In the genomic region with DNA sequence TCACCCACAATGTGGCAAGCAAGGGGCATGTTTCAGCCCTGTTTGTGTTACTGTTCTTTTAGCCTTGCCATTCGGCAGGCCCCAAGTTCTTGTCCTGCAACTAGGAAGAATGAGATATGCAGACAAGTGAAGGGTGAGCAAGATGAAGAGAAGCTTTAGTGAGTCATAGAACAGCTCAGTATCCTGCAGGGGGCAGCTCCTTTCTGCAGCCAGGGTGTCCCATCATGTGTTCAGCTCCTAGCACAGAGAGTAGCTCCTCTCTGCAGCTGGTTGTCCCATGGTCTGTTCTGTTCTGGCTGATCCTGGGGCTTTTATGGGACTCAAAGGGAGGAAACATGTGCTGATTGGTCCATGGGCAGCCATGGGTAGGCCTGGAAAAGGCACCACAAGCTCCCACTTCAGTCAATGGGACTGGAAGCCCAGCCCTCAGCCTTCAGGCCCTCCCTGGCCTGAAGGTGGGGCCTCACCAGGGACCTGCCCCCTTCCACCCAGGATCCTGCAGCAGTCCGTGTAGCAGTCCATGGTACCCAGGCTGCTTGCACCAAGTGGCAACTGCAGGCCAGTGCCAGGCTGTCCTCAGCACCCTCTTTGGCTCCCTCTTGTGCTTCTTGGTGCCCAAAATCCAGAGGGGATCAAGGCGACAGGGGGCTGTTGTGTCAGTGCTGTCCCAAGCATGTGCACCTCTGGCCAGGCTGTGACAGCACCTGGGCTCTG, we compare ENCODE assay signal across 16 cellular contexts.
DNase-seq lines count a peak whose midpoint lies in the region; ATAC-seq and TF ChIP-seq lines count a peak whose summit lies in the region.
"Had no signal": no experiment of that assay in that cellular context is flagged by ENCODE, and none has a peak within 500 bp of the region (broad histone marks: within the 10 kb centered on the region; RNA-seq: fewer than 3 reads in every experiment).

No MANE protein-coding gene starts in this region.

- H3K4me3 Mint-ChIP-seq in chondrocyte (ENCODE audit: unreplicated experiment): no peak overlapping the region
- H3K4me3 Mint-ChIP-seq: CD4-positive, CD25-positive, alpha-beta regulatory T cell; central memory CD8-positive, alpha-beta T cell; nephron progenitor cell had no signal

- peaks cover 2% of the 10 kb centered on the region for H3K36me3 Mint-ChIP-seq in chondrocyte (ENCODE audit: low read depth)
- H3K36me3 Mint-ChIP-seq: activated naive CD4-positive, alpha-beta T cell treated with anti-CD3 and anti-CD28 coated beads, Interleukin-2, amount 50 U/mL, for 72 hours; CD4-positive, CD25-positive, alpha-beta regulatory T cell had no signal

- H3K27me3 Mint-ChIP-seq in chondrocyte (ENCODE audit: low read depth): no peaks in the 10 kb centered on the region
- H3K27me3 Mint-ChIP-seq: CD4-positive, CD25-positive, alpha-beta regulatory T cell; central memory CD8-positive, alpha-beta T cell had no signal

- DNase-seq in DMS 273 (lab: John Stamatoyannopoulos, UW; ENCODE audit: unreplicated experiment) (peak; percentile 12), DMS 273 treated with DMSO at 0.1 percent for 48 hours (lab: John Stamatoyannopoulos, UW) (no peak), NB4 (ENCODE audit: low read depth) (peak; percentile 15), chondrocyte (ENCODE audit: low spot score) (peak; percentile 61), renal cortical epithelial cell (ENCODE audit: low read depth) (peak; percentile 4)
- no peak for DNase-seq in stimulated activated CD4-positive, alpha-beta T cell treated with anti-CD3 and anti-CD28 coated beads, Interleukin-1b, Interleukin-23, amount 100 ng/mL, for 48 hours
- no peak for DNase-seq in stimulated activated CD4-positive, alpha-beta T cell treated with anti-CD3 and anti-CD28 coated beads, Interleukin-15, amount 100 ng/mL, for 24 hours
- DNase-seq: CD4-positive, CD25-positive, alpha-beta regulatory T cell; NCI-H187; nephron progenitor cell; SIG-M5 had no signal

- H3K27ac Mint-ChIP-seq in chondrocyte (ENCODE audit: unreplicated experiment): no peak overlapping the region
- H3K27ac Mint-ChIP-seq: activated naive CD4-positive, alpha-beta T cell treated with anti-CD3 and anti-CD28 coated beads, Interleukin-2, amount 50 U/mL, for 72 hours; CD4-positive, CD25-positive, alpha-beta regulatory T cell; nephron progenitor cell had no signal

- H3K4me1 Mint-ChIP-seq in chondrocyte (ENCODE audit: low read depth): no peaks in the 10 kb centered on the region
- H3K4me1 Mint-ChIP-seq: CD4-positive, CD25-positive, alpha-beta regulatory T cell; central memory CD8-positive, alpha-beta T cell; nephron progenitor cell had no signal

- H3K9me3 Mint-ChIP-seq in chondrocyte (ENCODE audit: low read depth): peaks cover 10% of the 10 kb centered on the region
- H3K9me3 Mint-ChIP-seq: central memory CD8-positive, alpha-beta T cell had no signal

- no peak for TF ChIP-seq POLR2A in NB4 (IDR thresholded peaks at IDR 0.05; ENCODE audit: extremely low read depth, insufficient read length)

- ATAC-seq in HG03469 (IDR thresholded peaks at IDR 0.05; ENCODE audit: unreplicated experiment): no peak
- ATAC-seq: left lung had no signal

- H3K4me3 ChIP-seq in NB4 (ENCODE audit: low read depth, low read length): no peak overlapping the region
- H3K4me3 ChIP-seq: heart right ventricle, left lung had no signal

- TF ChIP-seq CTCF in NB4 (IDR thresholded peaks at IDR 0.05; ENCODE audit: low read depth, low read length) (no peak), chondrocyte (IDR thresholded peaks at IDR 0.05) (no peak)

Comparison
In these comparisons a context has a peak if more than half of its experiments do, and no peak if none do; other contexts are left out.
1. DNase-seq: peak in DMS 273 (single experiment), NB4 (single experiment), chondrocyte (single experiment) and renal cortical epithelial cell (single experiment); none in DMS 273 treated with DMSO at 0.1 percent for 48 hours (single experiment), stimulated activated CD4-positive, alpha-beta T cell treated with anti-CD3 and anti-CD28 coated beads, Interleukin-1b, Interleukin-23, amount 100 ng/mL, for 48 hours (single experiment) and stimulated activated CD4-positive, alpha-beta T cell treated with anti-CD3 and anti-CD28 coated beads, Interleukin-15, amount 100 ng/mL, for 24 hours (single experiment).